ENCODE assay signal across 1 cellular context in genomic region chr5:149448831-149449714, GRCh38.
TF ChIP-seq lines count a peak whose summit lies in the region.

No MANE protein-coding gene starts in this region.

TF ChIP-seq in GM12878, 131 proteins besides CTCF, POLR2A, EP300 and RAD21 (continued from another document):
- no peak for TF ChIP-seq ETV6 (conservative IDR thresholded peaks at IDR 0.05 in 1 of 2, IDR thresholded peaks at IDR 0.05 in 1 of 2; ENCODE audit: borderline replicate concordance in 1 of 2, low read depth in 1 of 2)
- TF ChIP-seq NR2C1 (IDR thresholded peaks at IDR 0.05) = no peak
- no peak for TF ChIP-seq BMI1 (IDR thresholded peaks at IDR 0.05; ENCODE audit: borderline replicate concordance)
- TF ChIP-seq EED (IDR thresholded peaks at IDR 0.05; ENCODE audit: low read depth) = no peak
- no peak for TF ChIP-seq CEBPB (IDR thresholded peaks at IDR 0.05; ENCODE audit: borderline replicate concordance in 1 of 2, low read depth in 2 of 2, low read length in 2 of 2)
